Comparison of ENCODE assay signal across 36 cellular contexts in the genomic region with DNA sequence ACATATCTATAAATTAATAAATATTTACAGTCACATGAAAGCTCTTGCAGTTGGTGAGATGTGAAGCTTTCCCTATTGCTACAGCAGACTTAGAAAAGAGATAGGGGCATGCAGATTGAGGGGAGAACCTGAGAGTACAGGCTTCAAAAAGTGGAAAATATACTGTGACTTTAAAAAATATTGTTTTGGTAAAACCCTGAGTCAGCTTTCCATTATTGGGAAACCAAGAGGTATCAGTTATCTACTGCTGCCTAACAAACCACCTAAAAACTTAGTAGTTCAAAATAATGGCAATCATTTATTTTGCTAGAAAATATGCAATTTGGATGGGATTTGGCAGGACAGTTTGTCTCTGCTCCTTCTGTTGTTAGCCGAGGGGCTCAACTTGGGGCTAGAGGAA.
"Had no signal": no experiment of that assay in that cellular context is flagged by ENCODE, and none has a peak within 500 bp of the region (broad histone marks: within the 10 kb centered on the region; RNA-seq: fewer than 3 reads in every experiment).

No MANE protein-coding gene starts in this region.

- H3K9me3 ChIP-seq: MG63 had no signal

- DNase-seq: Karpas-422, Kasumi-1, MG63, MM.1S, MV-4-11, NCI-H1048, NCI-H1092, NCI-H1092 treated with DMSO at 0.1 percent for 48 hours, NCI-H1105, NCI-H1105 treated with DMSO at 0.1 percent for 48 hours, NCI-H1417, NCI-H1417 treated with DMSO at 0.1 percent for 48 hours, NCI-H1436, NCI-H1436 treated with DMSO at 0.1 percent for 48 hours, NCI-H146, NCI-H1694, NCI-H1694 treated with DMSO at 0.1 percent for 48 hours, NCI-H187, NCI-H187 treated with DMSO at 0.1 percent for 48 hours, NCI-H1930, NCI-H2029, NCI-H2029 treated with DMSO at 0.1 percent for 48 hours, NCI-H2081, NCI-H2081 treated with DMSO at 0.1 percent for 48 hours, NCI-H2107, NCI-H2171, NCI-H2171 treated with DMSO at 0.1 percent for 48 hours, NCI-H2227 treated with DMSO at 0.1 percent for 48 hours, NCI-H226, NCI-H345, NCI-H446, NCI-H446 treated with DMSO at 0.1 percent for 48 hours, NCI-H510A, NCI-H510A treated with DMSO at 0.1 percent for 48 hours, NCI-H524, NCI-H524 treated with DMSO at 0.1 percent for 48 hours had no signal

- H3K36me3 ChIP-seq: MG63 had no signal

- H3K27me3 ChIP-seq: MG63 had no signal

- H3K4me3 ChIP-seq: MG63 had no signal
